In the genomic region with DNA sequence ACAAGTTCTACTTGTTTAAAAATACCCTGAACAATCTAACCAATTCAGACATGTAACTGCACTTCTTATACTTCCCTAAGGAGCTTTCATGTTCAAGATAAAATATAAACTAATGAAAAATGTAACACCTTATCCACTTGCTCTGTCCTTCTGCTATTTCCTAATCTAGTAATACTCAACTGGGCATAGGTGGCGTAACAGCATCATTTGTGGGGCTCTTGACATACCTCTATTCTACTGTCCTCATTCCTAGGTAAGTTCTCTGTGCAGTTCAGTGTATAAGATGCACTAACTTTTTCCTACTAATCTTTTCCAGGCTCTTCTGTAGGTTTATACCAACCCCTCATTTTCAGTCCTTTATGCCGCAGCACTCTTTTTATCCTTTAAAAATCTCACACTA, we compare ENCODE assay signal across 1 cellular context.
TF ChIP-seq lines count a peak whose summit lies in the region.

No MANE protein-coding gene starts in this region.

TF ChIP-seq in GM12878, 131 proteins besides CTCF, POLR2A, EP300 and RAD21:
- TF ChIP-seq, protein P1, sequence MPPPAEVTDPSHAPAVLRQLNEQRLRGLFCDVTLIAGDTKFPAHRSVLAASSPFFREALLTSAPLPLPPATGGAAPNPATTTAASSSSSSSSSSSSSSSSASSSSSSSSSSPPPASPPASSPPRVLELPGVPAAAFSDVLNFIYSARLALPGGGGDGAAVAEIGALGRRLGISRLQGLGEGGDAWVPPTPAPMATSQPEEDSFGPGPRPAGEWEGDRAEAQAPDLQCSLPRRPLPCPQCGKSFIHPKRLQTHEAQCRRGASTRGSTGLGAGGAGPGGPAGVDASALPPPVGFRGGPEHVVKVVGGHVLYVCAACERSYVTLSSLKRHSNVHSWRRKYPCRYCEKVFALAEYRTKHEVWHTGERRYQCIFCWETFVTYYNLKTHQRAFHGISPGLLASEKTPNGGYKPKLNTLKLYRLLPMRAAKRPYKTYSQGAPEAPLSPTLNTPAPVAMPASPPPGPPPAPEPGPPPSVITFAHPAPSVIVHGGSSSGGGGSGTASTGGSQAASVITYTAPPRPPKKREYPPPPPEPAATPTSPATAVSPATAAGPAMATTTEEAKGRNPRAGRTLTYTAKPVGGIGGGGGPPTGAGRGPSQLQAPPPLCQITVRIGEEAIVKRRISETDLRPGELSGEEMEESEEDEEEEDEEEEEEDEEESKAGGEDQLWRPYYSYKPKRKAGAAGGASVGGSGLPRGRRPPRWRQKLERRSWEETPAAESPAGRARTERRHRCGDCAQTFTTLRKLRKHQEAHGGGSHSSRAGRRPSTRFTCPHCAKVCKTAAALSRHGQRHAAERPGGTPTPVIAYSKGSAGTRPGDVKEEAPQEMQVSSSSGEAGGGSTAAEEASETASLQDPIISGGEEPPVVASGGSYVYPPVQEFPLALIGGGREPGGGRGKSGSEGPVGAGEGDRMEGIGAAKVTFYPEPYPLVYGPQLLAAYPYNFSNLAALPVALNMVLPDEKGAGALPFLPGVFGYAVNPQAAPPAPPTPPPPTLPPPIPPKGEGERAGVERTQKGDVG (CRISPR knock-in tag; IDR thresholded peaks at IDR 0.05), result no peak
- 0 out of 2 replicates have a peak, but pooled peaks have one; percentile 33 for TF ChIP-seq SMC3 (IDR thresholded peaks at IDR 0.05; ENCODE audit: borderline replicate concordance, low read length)
